Comparison of ENCODE assay signal across 14 cellular contexts in the genomic region with DNA sequence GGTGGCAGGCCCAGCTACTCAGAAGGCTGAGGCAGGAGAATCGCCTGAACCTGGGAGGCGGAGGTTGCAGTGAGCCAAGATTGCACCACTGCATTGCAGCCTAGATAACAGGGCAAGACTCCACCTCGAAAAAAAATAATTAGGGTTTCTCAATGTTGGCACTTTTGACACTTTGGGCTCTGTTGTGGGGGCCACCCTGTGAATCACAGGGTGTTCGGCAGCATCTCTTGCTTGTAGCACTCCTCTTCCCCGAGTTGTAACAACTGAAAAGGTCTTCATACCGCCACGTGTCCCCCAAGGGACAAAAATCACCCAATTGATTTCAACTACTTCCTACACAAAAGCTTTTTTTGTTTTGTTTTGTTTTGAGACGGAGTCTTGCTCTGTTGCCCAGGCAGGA. TPM values are rescaled to one million over a fixed set of nuclear protein-coding genes. Genes with fewer than 3 reads are reported as not detected.
"Had no signal": no experiment of that assay in that cellular context is flagged by ENCODE, and none has a peak within 500 bp of the region (broad histone marks: within the 10 kb centered on the region; RNA-seq: fewer than 3 reads in every experiment).

No MANE protein-coding gene starts in this region.

- H3K9me3 Mint-ChIP-seq: activated CD4-positive, alpha-beta T cell treated with anti-CD3 and anti-CD28 coated beads, Interleukin-2, amount 10 ng/mL, durations not matched to agents 24 days and 14 days; activated naive CD4-positive, alpha-beta T cell treated with anti-CD3 and anti-CD28 coated beads for 36 hours; activated naive CD8-positive, alpha-beta T cell treated with anti-CD3 and anti-CD28 coated beads, Interleukin-2, amount 50 U/mL, for 24 hours; T-helper 1 cell treated with Interleukin-12 subunit alpha and Interleukin-12 subunit beta and Interleukin-4 antibody, amounts not matched to agents 30 μg/mL and 1 μg/mL, for 36 hours had no signal

- H3K9me3 ChIP-seq: breast epithelium, gastrocnemius medialis, lower lobe of right lung, prostate gland, thoracic aorta had no signal

- H3K4me1 ChIP-seq: breast epithelium, prostate gland had no signal

- H3K27ac ChIP-seq: breast epithelium, epithelial cell of prostate, gastrocnemius medialis, lower lobe of right lung had no signal

- H3K27me3 ChIP-seq: breast epithelium, gastrocnemius medialis had no signal

- H3K4me2 ChIP-seq: smooth muscle cell had no signal

- H3K4me3 ChIP-seq: breast epithelium, gastrocnemius medialis, lower lobe of right lung, prostate gland, smooth muscle cell, thoracic aorta had no signal

- H3K36me3 ChIP-seq: breast epithelium, gastrocnemius medialis had no signal

- H3K4me3 Mint-ChIP-seq: activated naive CD4-positive, alpha-beta T cell treated with anti-CD3 and anti-CD28 coated beads for 36 hours; activated naive CD8-positive, alpha-beta T cell treated with anti-CD3 and anti-CD28 coated beads, Interleukin-2, amount 50 U/mL, for 24 hours had no signal

- DNase-seq: aorta, gastrocnemius medialis, left cardiac atrium, lower lobe of right lung had no signal

- H3K27ac Mint-ChIP-seq: activated naive CD4-positive, alpha-beta T cell treated with anti-CD3 and anti-CD28 coated beads for 36 hours; T-helper 1 cell treated with Interleukin-12 subunit alpha and Interleukin-12 subunit beta and Interleukin-4 antibody, amounts not matched to agents 30 μg/mL and 1 μg/mL, for 36 hours had no signal

RNA-seq across cellular contexts. Expression of a gene that starts 53.2 kb away (rescaled TPM):
- total RNA-seq: myocyte had no signal
